Comparison of ENCODE assay signal across 19 cellular contexts in the genomic region with DNA sequence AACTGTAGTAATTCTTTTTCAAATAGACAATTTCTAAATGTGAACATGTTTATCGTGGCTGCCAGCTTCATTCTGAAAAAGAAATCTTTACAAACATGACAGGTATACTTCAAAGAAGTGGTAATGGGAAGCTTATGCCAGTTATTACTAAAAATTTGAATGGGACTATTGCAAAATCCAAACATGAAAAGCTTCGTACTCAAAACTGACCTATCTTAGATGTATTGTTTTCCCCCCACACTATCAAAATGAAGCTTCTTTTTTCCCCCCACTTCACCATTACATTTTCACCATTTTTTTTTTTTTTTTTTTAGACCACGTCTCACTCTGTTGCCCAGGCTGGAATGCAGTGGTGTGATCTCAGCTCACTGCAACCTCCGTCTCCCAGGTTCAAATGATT. TPM values are rescaled to one million over a fixed set of nuclear protein-coding genes. Genes with fewer than 3 reads are reported as not detected.
DNase-seq lines count a peak whose midpoint lies in the region; ATAC-seq, FAIRE-seq and TF ChIP-seq lines count a peak whose summit lies in the region.
"Had no signal": no experiment of that assay in that cellular context is flagged by ENCODE, and none has a peak within 500 bp of the region (broad histone marks: within the 10 kb centered on the region; RNA-seq: fewer than 3 reads in every experiment).

No MANE protein-coding gene starts in this region.

- H3K9ac ChIP-seq in Karpas-422 (ENCODE audit: low read length) (no peak overlapping the region), GM12878 (ENCODE audit: control insufficient read depth, insufficient read depth, low read length) (no peak overlapping the region)
- H3K9ac ChIP-seq: GM23248 had no signal

- H3K27me3 ChIP-seq in Karpas-422 (ENCODE audit: low read length) (no peaks in the 10 kb centered on the region), GM12878 (replicated peaks in 1 of 2; ENCODE audit: control insufficient read depth in 2 of 2, insufficient read depth in 2 of 2, low read length in 1 of 2) (no peaks in the 10 kb centered on the region)

- no peak overlapping the region for H3K4me3 Mint-ChIP-seq in activated naive CD4-positive, alpha-beta T cell treated with anti-CD3 and anti-CD28 coated beads, Interleukin-2, amount 10 ng/mL, durations not matched to agents 7 days and 5 days
- H3K4me3 Mint-ChIP-seq: CD4-positive, alpha-beta memory T cell had no signal

- DNase-seq in GM12865 (ENCODE audit: low read depth) (peak; percentile 11), GM12892 (ENCODE audit: insufficient read length) (no peak), Karpas-422 (no peak), GM12878 (ENCODE audit: low read depth, low spot score) (no peak), NCI-H526 (lab: John Stamatoyannopoulos, UW) (no peak), occipital lobe (lab: John Stamatoyannopoulos, UW) (no peak)
- DNase-seq in activated naive CD4-positive, alpha-beta T cell treated with anti-CD3 and anti-CD28 coated beads, Interleukin-2, amount 10 ng/mL, durations not matched to agents 7 days and 5 days, result no peak
- DNase-seq: C1 segment of cervical spinal cord; Calu3; CD4-positive, alpha-beta memory T cell; COR-L47; DMS53; DMS79 treated with DMSO at 0.1 percent for 48 hours; GF-D8; GM23248; H7; HCEC 1CT had no signal

- POLR2A ChIA-PET in GM12878 (lab: Charles Lee), result interaction anchor here (0.7 to 3.2 kb wide), 23 partner anchors 10 to 181 kb away, joined by 3 to 43 read pairs (median 5); a partner anchor contains a TSS

- TF ChIP-seq RAD21 in GM12878 (IDR thresholded peaks at IDR 0.05; ENCODE audit: insufficient read depth, low read depth, low read length), result no peak

- H3K4me1 ChIP-seq in Karpas-422 (ENCODE audit: low read length), result peaks cover 37% of the 10 kb centered on the region
- H3K4me1 ChIP-seq in GM12878 (ENCODE audit: control insufficient read depth, insufficient read depth, low read length), result peaks cover 30% of the 10 kb centered on the region

- H3K9me2 ChIP-seq in Karpas-422 (replicated peaks; ENCODE audit: insufficient read depth, low read length), result no peaks in the 10 kb centered on the region

- intact Hi-C loops in GM12878 (cut with micrococcal nuclease; ENCODE audit: unreplicated experiment), result no loop called here

- no peak for TF ChIP-seq EP300 in GM12878 (IDR thresholded peaks at IDR 0.05; ENCODE audit: borderline replicate concordance in 1 of 2, control insufficient read depth in 1 of 2, low read depth in 2 of 2, low read length in 2 of 2)

- no TSS peak for BruUV-seq in GM12878 (replicated peaks; lab: Mats Ljungman, UMichigan)

- in situ Hi-C loops in GM12878 (cut with MboI), result no loop called here

- ATAC-seq in GM12878, result peak; percentile 14

- H3K4me2 ChIP-seq in Karpas-422 (ENCODE audit: low read depth, low read length, poor library complexity, severe bottlenecking) (no peak overlapping the region), GM12878 (ENCODE audit: control insufficient read depth, insufficient read depth) (peak overlapping the region; percentile 38; the same call in 1 of the 2 replicates)

- WGBS in GM12878 (ENCODE audit: insufficient coverage, insufficient replicate concordance, low lambda C conversion rate, missing lambda C conversion rate), result 0% methylated on average over 3 of the region's 4 CpGs

- peaks cover 16% of the 10 kb centered on the region for H3K4me1 Mint-ChIP-seq in activated naive CD4-positive, alpha-beta T cell treated with anti-CD3 and anti-CD28 coated beads, Interleukin-2, amount 10 ng/mL, durations not matched to agents 7 days and 5 days

- no peaks in the 10 kb centered on the region for H4K20me1 ChIP-seq in Karpas-422 (ENCODE audit: insufficient read depth, low read depth, low read length)
- H4K20me1 ChIP-seq in GM12878 (ENCODE audit: control insufficient read depth, insufficient read depth), result no peaks in the 10 kb centered on the region

- FAIRE-seq in GM12892 (lab: Jason Lieb, UNC), result peak; percentile 79
- FAIRE-seq in GM12878 (lab: Jason Lieb, UNC), result no peak
- FAIRE-seq: GM19239, H1 had no signal

- CTCF ChIA-PET in GM12878 (lab: Yijun Ruan, JAX), result interaction anchor here (0.6 to 3.2 kb wide), 26 partner anchors 9 to 180 kb away, joined by 3 to 30 read pairs (median 4); a partner anchor contains a TSS
- CTCF ChIA-PET in activated naive CD4-positive, alpha-beta T cell treated with anti-CD3 and anti-CD28 coated beads, Interleukin-2, amount 10 ng/mL, durations not matched to agents 7 days and 5 days (lab: Charles Lee), result interaction anchor here (1.1 to 1.5 kb wide), 2 partner anchors 9 to 18 kb away, joined by 3 to 4 read pairs; no protein-coding TSS in a partner anchor

- no peak for TF ChIP-seq POLR2A in GM12892 (IDR thresholded peaks at IDR 0.05; ENCODE audit: low read depth, low read length)
- TF ChIP-seq POLR2A in GM12878 (IDR thresholded peaks at IDR 0.05; ENCODE audit: low read depth, low read length), result no peak

- TF ChIP-seq CTCF in GM12865 (IDR thresholded peaks at IDR 0.05; ENCODE audit: insufficient read depth, low read depth, low read length, missing control alignments) (no peak), GM12878 (IDR thresholded peaks at IDR 0.05 in 2 of 3, conservative IDR thresholded peaks at IDR 0.05 in 1 of 3; ENCODE audit: control insufficient read depth in 2 of 3, extremely low read depth in 1 of 3, insufficient read depth in 1 of 3, low read depth in 3 of 3, low read length in 3 of 3) (no peak)

- H2AFZ ChIP-seq in Karpas-422 (ENCODE audit: low read length) (no peak overlapping the region), GM12878 (ENCODE audit: control insufficient read depth, low read depth, low read length) (no peak overlapping the region)
- H2AFZ ChIP-seq: GM23248 had no signal

- H3K36me3 Mint-ChIP-seq in activated naive CD4-positive, alpha-beta T cell treated with anti-CD3 and anti-CD28 coated beads, Interleukin-2, amount 10 ng/mL, durations not matched to agents 7 days and 5 days, result peaks cover 6% of the 10 kb centered on the region

- SMC1A ChIA-PET in GM12878 (lab: Charles Lee; ENCODE audit: uncharacterized antibody, unreplicated experiment), result interaction anchor here (0.6 to 3.6 kb wide), 33 partner anchors 8 to 348 kb away, joined by 3 to 105 read pairs (median 6); a partner anchor contains a TSS

- no peaks in the 10 kb centered on the region; the same call in 1 of the 2 replicates for H3K9me3 ChIP-seq in Karpas-422 (ENCODE audit: low read length)
- no peaks in the 10 kb centered on the region; the same call in 1 of the 3 replicates for H3K9me3 ChIP-seq in GM12878 (replicated peaks; ENCODE audit: control insufficient read depth, insufficient read depth, low read length)

- H3K27me3 Mint-ChIP-seq in activated naive CD4-positive, alpha-beta T cell treated with anti-CD3 and anti-CD28 coated beads, Interleukin-2, amount 10 ng/mL, durations not matched to agents 7 days and 5 days, result no peaks in the 10 kb centered on the region
- H3K27me3 Mint-ChIP-seq: CD4-positive, alpha-beta memory T cell had no signal

- no peak overlapping the region for H3K4me3 ChIP-seq in GM12865 (ENCODE audit: low read depth, low read length)
- no peak overlapping the region for H3K4me3 ChIP-seq in Karpas-422 (ENCODE audit: low read length)
- 0 out of 2 replicates have a peak overlapping the region, but pooled peaks have one; percentile 7 for H3K4me3 ChIP-seq in GM12878
- H3K4me3 ChIP-seq: GM23248 had no signal

- H3K27ac Mint-ChIP-seq in activated naive CD4-positive, alpha-beta T cell treated with anti-CD3 and anti-CD28 coated beads, Interleukin-2, amount 10 ng/mL, durations not matched to agents 7 days and 5 days, result no peak overlapping the region
- H3K27ac Mint-ChIP-seq: CD4-positive, alpha-beta memory T cell had no signal

- RAD21 ChIA-PET in GM12878 (lab: Charles Lee; ENCODE audit: unreplicated experiment), result interaction anchor here (0.6 to 3.6 kb wide), 43 partner anchors 9 to 589 kb away, joined by 3 to 55 read pairs (median 4); a partner anchor contains a TSS

- peaks cover 8% of the 10 kb centered on the region for H3K9me3 Mint-ChIP-seq in activated naive CD4-positive, alpha-beta T cell treated with anti-CD3 and anti-CD28 coated beads, Interleukin-2, amount 10 ng/mL, durations not matched to agents 7 days and 5 days

- peaks cover 5% of the 10 kb centered on the region; the same call in 1 of the 2 replicates for H3K36me3 ChIP-seq in Karpas-422 (ENCODE audit: insufficient read depth, low read length)
- no peaks in the 10 kb centered on the region; a peak in 1 of 4 replicates for H3K36me3 ChIP-seq in GM12878 (ENCODE audit: control insufficient read depth in 2 of 2, insufficient read depth in 2 of 2, low read length in 1 of 2)

- peak overlapping the region; percentile 3; the same call in 1 of the 2 replicates for H3K27ac ChIP-seq in Karpas-422 (ENCODE audit: low read length)
- H3K27ac ChIP-seq in GM12878 (ENCODE audit: control insufficient read depth, insufficient read depth), result peak overlapping the region; percentile 54
- H3K27ac ChIP-seq: GM23248 had no signal

- H3K79me2 ChIP-seq in Karpas-422 (ENCODE audit: low read length) (peaks cover 89% of the 10 kb centered on the region), GM12878 (ENCODE audit: control insufficient read depth, insufficient read depth, low read length) (peaks cover 32% of the 10 kb centered on the region)

TF ChIP-seq in GM12878, 131 proteins besides CTCF, POLR2A, EP300 and RAD21 (continues in another document):
- TF ChIP-seq SMAD1 (IDR thresholded peaks at IDR 0.05; ENCODE audit: low read depth, partially characterized antibody) (no peak), FOXM1 (IDR thresholded peaks at IDR 0.05; ENCODE audit: low read depth, low read length) (peak; percentile 59; the same call in 1 of the 2 replicates)

RNA-seq across cellular contexts. Expression of a gene that starts 50.4 kb away (rescaled TPM):
- 21.0 TPM for polyA plus RNA-seq in GM12892 (2012; ENCODE audit: missing spikeins)
- 27.2 and 73.8 TPM in 2 replicates for total RNA-seq in Karpas-422 (2014; rRNA removed; shearing (Covaris generic); ENCODE audit: low replicate concordance)
- total RNA-seq in GM12878 (2013; cell fraction: nucleolus; rRNA removed), result 31.9 and 37.0 TPM in 2 replicates
- total RNA-seq in GM12878 (2014; rRNA removed) (11.5 and 14.4 TPM in 2 replicates), GM12878 (2014; rRNA removed; fragmentation: Illumina TruSeq; extraction: Trizol) (12.0 and 12.5 TPM in 2 replicates), GM12878 (2021) (27.8 and 28.5 TPM in 2 replicates), occipital lobe (8.7 TPM)
- 27.5 TPM for polyA plus RNA-seq in GM12878 (2011; ENCODE audit: low read depth)
- polyA plus RNA-seq in GM12878 (2011; rRNA removed) (22.5 and 23.5 TPM in 2 replicates), GM12878 (2014; fragmentation: Illumina TruSeq; extraction: Trizol) (24.8 and 25.0 TPM in 2 replicates), GM12878 (2014; fragmentation: Nextera tagmentation; extraction: Ambion mirVana) (1 to 10 TPM; 7.9 TPM), GM12878 (2014; rRNA removed) (28.6 and 28.7 TPM in 2 replicates), GM12878 (2016; fragmentation: Nextera tagmentation; extraction: Ambion mirVana) (10 to 100 TPM; 19.4 to 20.8 TPM)
- polyA plus RNA-seq in GM12878 (2011; cell fraction: cytosol; rRNA removed), result 27.5 and 27.6 TPM in 2 replicates
- polyA plus RNA-seq in GM12878 (2011; cell fraction: nucleus; rRNA removed), result 30.6 and 44.1 TPM in 2 replicates
- polyA plus RNA-seq in GM12878 (2012), result 19.6 and 29.4 TPM in 2 replicates
- polyA minus RNA-seq in GM12878 (2011; rRNA and poly(A)+ RNA removed), result 30.0 and 30.9 TPM in 2 replicates
- 20.3 and 32.3 TPM in 2 replicates for polyA minus RNA-seq in GM12878 (2011; cell fraction: cytosol; rRNA and poly(A)+ RNA removed)
- polyA minus RNA-seq in GM12878 (2011; cell fraction: nucleus; rRNA and poly(A)+ RNA removed), result 59.5 and 130 TPM in 2 replicates
